Comparison of ENCODE assay signal across 1 cellular context in genomic region chr5:171311698-171312083, GRCh38.
TF ChIP-seq lines count a peak whose summit lies in the region.

No MANE protein-coding gene starts in this region.

TF ChIP-seq in H1, 55 proteins besides CTCF, POLR2A, EP300 and RAD21:
- TF ChIP-seq SIN3A (conservative IDR thresholded peaks at IDR 0.05 in 1 of 2, IDR thresholded peaks at IDR 0.05 in 1 of 2; ENCODE audit: low read depth in 1 of 2, low read length in 2 of 2) (no peak), CHD7 (IDR thresholded peaks at IDR 0.05; ENCODE audit: insufficient replicate concordance, low read length) (no peak), SIX5 (IDR thresholded peaks at IDR 0.05; ENCODE audit: low read depth, low read length) (no peak), MAX (IDR thresholded peaks at IDR 0.05) (no peak), CBX5 (IDR thresholded peaks at IDR 0.05; ENCODE audit: low read depth, low read length) (no peak), KDM1A (IDR thresholded peaks at IDR 0.05; ENCODE audit: borderline replicate concordance, low read length) (no peak), RNF2 (IDR thresholded peaks at IDR 0.05; ENCODE audit: borderline replicate concordance, low read depth, low read length, missing control alignments, poor library complexity, severe bottlenecking) (no peak), TAF1 (IDR thresholded peaks at IDR 0.05; ENCODE audit: low read depth, low read length) (no peak), ATF2 (IDR thresholded peaks at IDR 0.05; ENCODE audit: low read length) (no peak), JUN (IDR thresholded peaks at IDR 0.05; ENCODE audit: low read depth, low read length) (no peak), CHD2 (IDR thresholded peaks at IDR 0.05; ENCODE audit: low read length) (no peak), TAF7 (optimal IDR thresholded peaks at IDR 0.05; ENCODE audit: borderline replicate concordance, low read depth, low read length) (no peak), EZH2 (IDR thresholded peaks at IDR 0.05; ENCODE audit: low read depth, low read length, severe bottlenecking) (no peak)
